Comparison of ENCODE assay signal across 8 cellular contexts in the genomic region with DNA sequence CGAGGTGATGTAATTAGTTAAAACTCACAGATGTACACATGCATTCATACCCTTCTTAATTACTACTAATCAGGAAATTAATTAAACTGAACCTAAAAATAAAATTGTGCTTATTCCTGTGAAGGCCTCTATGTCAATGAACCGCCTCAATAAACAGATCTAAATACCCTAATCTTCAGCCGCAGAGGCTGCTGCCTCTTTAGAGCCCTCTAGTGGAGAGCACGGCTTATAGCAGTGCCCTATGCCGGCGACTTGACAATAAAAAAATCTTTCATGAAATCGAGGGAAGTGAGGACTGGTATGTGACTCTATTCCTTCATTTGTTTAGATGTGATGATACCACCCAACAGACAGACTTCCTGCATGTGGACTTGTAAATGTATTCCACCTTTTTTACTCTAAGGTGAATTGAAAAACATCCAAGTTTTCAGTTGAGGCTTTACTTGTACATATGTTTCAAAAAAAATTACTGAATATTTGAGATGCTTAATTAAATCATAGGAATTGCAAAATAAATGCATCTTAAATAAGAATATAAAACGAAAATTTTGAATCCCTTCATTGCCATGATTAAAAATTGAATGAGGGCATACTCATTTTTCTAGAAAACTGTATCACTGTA. TPM values are rescaled to one million over a fixed set of nuclear protein-coding genes. Genes with fewer than 3 reads are reported as not detected.
DNase-seq lines count a peak whose midpoint lies in the region; ATAC-seq, FAIRE-seq and TF ChIP-seq lines count a peak whose summit lies in the region.

No MANE protein-coding gene starts in this region.

- peak; percentile 97 for TF ChIP-seq CTCF in cardiac fibroblast (IDR thresholded peaks at IDR 0.05; ENCODE audit: low read depth, low read length)
- peak; percentile 73 for TF ChIP-seq CTCF in HepG2 (CRISPR knock-in tag; IDR thresholded peaks at IDR 0.05)
- peak; percentile 83 for TF ChIP-seq CTCF in thoracic aorta (IDR thresholded peaks at IDR 0.05)

- H3K9ac ChIP-seq in HepG2 (ENCODE audit: insufficient read depth, low read depth, low read length): no peak overlapping the region

- no peaks in the 10 kb centered on the region for H3K36me3 ChIP-seq in HepG2 (replicated peaks in 1 of 2; ENCODE audit: control insufficient read depth in 1 of 2, insufficient read depth in 2 of 2, low read length in 2 of 2)
- no peaks in the 10 kb centered on the region for H3K36me3 ChIP-seq in thoracic aorta

- H3K27me3 ChIP-seq in HepG2 (ENCODE audit: control insufficient read depth in 1 of 2, insufficient read depth in 2 of 2, low read length in 2 of 2) (no peaks in the 10 kb centered on the region), thoracic aorta (replicated peaks; ENCODE audit: insufficient read depth) (no peaks in the 10 kb centered on the region)

- intact Hi-C loops in HepG2 (cut with micrococcal nuclease; ENCODE audit: unreplicated experiment): loop anchor here (1.0 kb wide), 2 partner anchors 880 to 896 kb away; no protein-coding TSS in a partner anchor

- POLR2A ChIA-PET in HepG2 (lab: Yijun Ruan, JAX): no interaction called here

- H3K4me3 ChIP-seq in cardiac fibroblast (replicated peaks in 1 of 2; ENCODE audit: low read depth in 2 of 2, low read length in 2 of 2): no peak overlapping the region
- no peak overlapping the region for H3K4me3 ChIP-seq in HepG2 (replicated peaks in 1 of 3; ENCODE audit: insufficient read depth in 1 of 3, low read depth in 2 of 3, low read length in 3 of 3)
- H3K4me3 ChIP-seq in thoracic aorta: no peak overlapping the region

- no peaks in the 10 kb centered on the region for H4K20me1 ChIP-seq in HepG2 (ENCODE audit: insufficient read depth, low read length)

- CTCF ChIA-PET in HepG2 (lab: Yijun Ruan, JAX; ENCODE audit: low intra/inter-chr PET ratio, low total read pairs): interaction anchor here (1.1 kb wide), 1 partner anchor 895 kb away, joined by 4 read pairs; no protein-coding TSS in a partner anchor

- in situ Hi-C loops in HepG2 (cut with HindIII; ENCODE audit: extremely low pct_ligation_motif_present, low pct_unique_long_range_greater_than_20kb): no loop called here

- WGBS in HepG2 (ENCODE audit: low lambda C conversion rate): 7% methylated on average over 8 of the region's 8 CpGs

- H2AFZ ChIP-seq in HepG2 (ENCODE audit: low read length): no peak overlapping the region

- H3K4me1 ChIP-seq in HepG2 (ENCODE audit: insufficient read depth, low read length): no peaks in the 10 kb centered on the region
- no peaks in the 10 kb centered on the region for H3K4me1 ChIP-seq in thoracic aorta (ENCODE audit: control insufficient read depth in 1 of 2, low read depth in 2 of 2)

- TF ChIP-seq RAD21 in HepG2 (CRISPR knock-in tag; IDR thresholded peaks at IDR 0.05): peak; percentile 44; the same call in 1 of the 2 replicates

- TF ChIP-seq EP300 in HepG2 (IDR thresholded peaks at IDR 0.05; ENCODE audit: low read depth in 2 of 2, low read length in 2 of 2) (no peak), HepG2 (CRISPR knock-in tag; IDR thresholded peaks at IDR 0.05; ENCODE audit: borderline replicate concordance) (no peak)

- no peak for FAIRE-seq in HepG2 (lab: Jason Lieb, UNC)

- no peak overlapping the region for H3K27ac ChIP-seq in HepG2 (ENCODE audit: extremely low read length, insufficient read depth, low read length)
- H3K27ac ChIP-seq in thoracic aorta: no peak overlapping the region

- H3K4me2 ChIP-seq in HepG2 (ENCODE audit: low read depth, low read length): no peak overlapping the region

- no peaks in the 10 kb centered on the region for H3K79me2 ChIP-seq in HepG2 (ENCODE audit: insufficient read depth, low read length)

- H3K9me3 ChIP-seq in HepG2 (ENCODE audit: low read length): no peaks in the 10 kb centered on the region
- no peaks in the 10 kb centered on the region for H3K9me3 ChIP-seq in thoracic aorta

- ATAC-seq in GM21723 (IDR thresholded peaks at IDR 0.05; ENCODE audit: unreplicated experiment) (peak; percentile 97), HepG2 (peak; percentile 86), thoracic aorta (ENCODE audit: insufficient number of reproducible peaks, low FRiP score, low read depth) (no peak)

- no TSS peak for BruUV-seq in HepG2 (replicated peaks; lab: Mats Ljungman, UMichigan)

- peak; percentile 65 for DNase-seq in activated effector memory CD4-positive, alpha-beta T cell treated with anti-CD3 and anti-CD28 coated beads, Interleukin-2, amount 50 U/mL, for 16 hours
- no peak for DNase-seq in activated effector memory CD4-positive, alpha-beta T cell treated with Interleukin-2 at 50 U/mL for 16 hours
- peak; percentile 30 for DNase-seq in HT-29 (ENCODE audit: low spot score)
- DNase-seq in RPMI8226: peak; percentile 70
- peak; percentile 73 to 78 for DNase-seq in cardiac fibroblast (ENCODE audit: low read depth in 2 of 2)
- peak; percentile 31 for DNase-seq in HepG2 (ENCODE audit: low spot score)
- DNase-seq in thoracic aorta (ENCODE audit: low spot score): no peak

- TF ChIP-seq POLR2A in HepG2 (IDR thresholded peaks at IDR 0.05; ENCODE audit: insufficient read depth in 1 of 2, low read depth in 2 of 2, low read length in 2 of 2): no peak

TF ChIP-seq in HepG2, 621 proteins besides CTCF, POLR2A, EP300 and RAD21 (continues in another document):
- TF ChIP-seq HIC2 (CRISPR knock-in tag; IDR thresholded peaks at IDR 0.05; ENCODE audit: low read depth): no peak
- TF ChIP-seq, protein P1, sequence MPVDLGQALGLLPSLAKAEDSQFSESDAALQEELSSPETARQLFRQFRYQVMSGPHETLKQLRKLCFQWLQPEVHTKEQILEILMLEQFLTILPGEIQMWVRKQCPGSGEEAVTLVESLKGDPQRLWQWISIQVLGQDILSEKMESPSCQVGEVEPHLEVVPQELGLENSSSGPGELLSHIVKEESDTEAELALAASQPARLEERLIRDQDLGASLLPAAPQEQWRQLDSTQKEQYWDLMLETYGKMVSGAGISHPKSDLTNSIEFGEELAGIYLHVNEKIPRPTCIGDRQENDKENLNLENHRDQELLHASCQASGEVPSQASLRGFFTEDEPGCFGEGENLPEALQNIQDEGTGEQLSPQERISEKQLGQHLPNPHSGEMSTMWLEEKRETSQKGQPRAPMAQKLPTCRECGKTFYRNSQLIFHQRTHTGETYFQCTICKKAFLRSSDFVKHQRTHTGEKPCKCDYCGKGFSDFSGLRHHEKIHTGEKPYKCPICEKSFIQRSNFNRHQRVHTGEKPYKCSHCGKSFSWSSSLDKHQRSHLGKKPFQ (CRISPR knock-in tag; IDR thresholded peaks at IDR 0.05; ENCODE audit: insufficient replicate concordance): no peak

RNA-seq across cellular contexts. Expression of gene EPHA3, which starts 8.3 kb away (rescaled TPM):
- total RNA-seq in HT-29 (2014; rRNA removed; shearing (Covaris generic)): not detected in 2 replicates
- not detected in 2 replicates for total RNA-seq in HepG2 (2016; rRNA removed; fragmentation: Illumina TruSeq; extraction: Trizol)
- not detected in 2 replicates for total RNA-seq in HepG2 (2016; cell fraction: cytosol; rRNA removed; fragmentation: Illumina TruSeq; extraction: Trizol; ENCODE audit: low read depth)
- not detected in 2 replicates for total RNA-seq in HepG2 (2016; cell fraction: insoluble cytoplasmic fraction; rRNA removed; fragmentation: Illumina TruSeq; extraction: Trizol)
- not detected in 2 replicates for total RNA-seq in HepG2 (2016; cell fraction: membrane; rRNA removed; fragmentation: Illumina TruSeq; extraction: Trizol)
- not detected in 2 replicates for total RNA-seq in HepG2 (2016; cell fraction: nucleus; rRNA removed; fragmentation: Illumina TruSeq; extraction: Trizol)
- 0.01 TPM in 1 of 2 replicates, not detected in the other for polyA plus RNA-seq in HepG2 (2011; rRNA removed)
- polyA plus RNA-seq in HepG2 (2011; cell fraction: cytosol; rRNA removed): 0.01 and 0.03 TPM in 2 replicates
- polyA plus RNA-seq in HepG2 (2011; cell fraction: nucleus; rRNA removed): not detected in 2 replicates
- polyA plus RNA-seq in HepG2 (2012): 0.03 and 0.07 TPM in 2 replicates
- not detected in 2 replicates for polyA plus RNA-seq in HepG2 (2016; cell fraction: cytosol; fragmentation: Illumina TruSeq; extraction: Trizol; ENCODE audit: low read depth)
- polyA plus RNA-seq in HepG2 (2016; cell fraction: insoluble cytoplasmic fraction; fragmentation: Illumina TruSeq; extraction: Trizol; ENCODE audit: low read depth): not detected in 2 replicates
- not detected in 2 replicates for polyA plus RNA-seq in HepG2 (2016; cell fraction: membrane; fragmentation: Illumina TruSeq; extraction: Trizol; ENCODE audit: low read depth)
- not detected in 2 replicates for polyA plus RNA-seq in HepG2 (2016; cell fraction: nucleus; fragmentation: Illumina TruSeq; extraction: Trizol; ENCODE audit: insufficient read depth, low read depth)
- not detected in 2 replicates for polyA minus RNA-seq in HepG2 (2011; rRNA and poly(A)+ RNA removed; ENCODE audit: low replicate concordance)
- not detected in 2 replicates for polyA minus RNA-seq in HepG2 (2011; cell fraction: cytosol; rRNA and poly(A)+ RNA removed)
- not detected in 2 replicates for polyA minus RNA-seq in HepG2 (2011; cell fraction: nucleus; rRNA and poly(A)+ RNA removed)
- 10 to 100 TPM in 1 of 2 donors, 1 to 10 TPM in 1; 3.5 to 10.2 TPM for total RNA-seq in thoracic aorta

Comparison
In these comparisons a context has a peak if more than half of its experiments do, and no peak if none do; other contexts are left out.
1. DNase-seq: peak in activated effector memory CD4-positive, alpha-beta T cell treated with anti-CD3 and anti-CD28 coated beads, Interleukin-2, amount 50 U/mL, for 16 hours (single experiment), HT-29 (single experiment), RPMI8226 (single experiment), cardiac fibroblast (2 of 2) and HepG2 (single experiment); none in activated effector memory CD4-positive, alpha-beta T cell treated with Interleukin-2 at 50 U/mL for 16 hours (single experiment) and thoracic aorta (single experiment).
2. Peak in every context shown above with its lines, with median percentiles within 50 percentile points of each other: CTCF ChIP-seq.